11 cellular contexts compared by ENCODE assay signal in genomic region chr13:23715762-23716235, GRCh38.
DNase-seq lines count a peak whose midpoint lies in the region; TF ChIP-seq lines count a peak whose summit lies in the region.
"Had no signal": no experiment of that assay in that cellular context is flagged by ENCODE, and none has a peak within 500 bp of the region (broad histone marks: within the 10 kb centered on the region; RNA-seq: fewer than 3 reads in every experiment).

No MANE protein-coding gene starts in this region.

- intact Hi-C loops in esophagus squamous epithelium (cut with DNase I) = no loop called here

- H3K4me3 ChIP-seq in esophagus squamous epithelium = no peak overlapping the region
- H3K4me3 ChIP-seq in retinal pigment epithelial cell (ENCODE audit: low read length) = no peak overlapping the region
- H3K4me3 ChIP-seq: ascending aorta had no signal

- no peak for TF ChIP-seq POLR2A in esophagus squamous epithelium (IDR thresholded peaks at IDR 0.05)

- WGBS in esophagus squamous epithelium, 2 donors = 78 to 100% methylated on average over 1 to 7 of the region's 11 CpGs

- no peaks in the 10 kb centered on the region for H3K9me3 ChIP-seq in esophagus squamous epithelium
- H3K9me3 ChIP-seq: ascending aorta had no signal

- DNase-seq in NCI-H526 (lab: John Stamatoyannopoulos, UW) = peak; percentile 27 to 77
- DNase-seq in NCI-H526 treated with DMSO at 0.1 percent for 48 hours (lab: John Stamatoyannopoulos, UW) = no peak
- DNase-seq in NCI-H748 (lab: John Stamatoyannopoulos, UW; ENCODE audit: unreplicated experiment) = peak; percentile 78
- DNase-seq in esophagus squamous epithelium (lab: John Stamatoyannopoulos, UW) = no peak
- DNase-seq in retinal pigment epithelial cell (ENCODE audit: low read depth) = no peak
- no peak for DNase-seq in pons (ENCODE audit: low spot score)
- no peak for DNase-seq in putamen (ENCODE audit: low spot score)
- no peak for DNase-seq in NAMALWA (ENCODE audit: low spot score)
- DNase-seq: AML-193, T1000 had no signal

- H3K36me3 ChIP-seq in esophagus squamous epithelium = no peaks in the 10 kb centered on the region
- H3K36me3 ChIP-seq: ascending aorta had no signal

- TF ChIP-seq CTCF in esophagus squamous epithelium (IDR thresholded peaks at IDR 0.05) = peak in 4 of 6 experiments; percentile 17 to 53 (median 28)
- TF ChIP-seq CTCF in retinal pigment epithelial cell (conservative IDR thresholded peaks at IDR 0.05; ENCODE audit: low read depth, low read length) = peak; percentile 42

- peaks cover 0 to 30% (median 4%) of the 10 kb centered on the region in 3 donors for H3K4me1 ChIP-seq in esophagus squamous epithelium
- H3K4me1 ChIP-seq: ascending aorta had no signal

- no peak overlapping the region for H3K27ac ChIP-seq in esophagus squamous epithelium
- H3K27ac ChIP-seq: ascending aorta had no signal

- H3K27me3 ChIP-seq in esophagus squamous epithelium = no peaks in the 10 kb centered on the region
- H3K27me3 ChIP-seq: ascending aorta had no signal

Comparison
In these comparisons a context has a peak if more than half of its experiments do, and no peak if none do; other contexts are left out.
1. DNase-seq: peak in NCI-H526 (2 of 2) and NCI-H748 (single experiment); none in NCI-H526 treated with DMSO at 0.1 percent for 48 hours (single experiment), esophagus squamous epithelium (single experiment), retinal pigment epithelial cell (single experiment), pons (single experiment), putamen (single experiment) and NAMALWA (single experiment).